ENCODE assay signal across 27 cellular contexts in genomic region chr9:19988281-19988680, GRCh38.
DNase-seq lines count a peak whose midpoint lies in the region; ATAC-seq, FAIRE-seq and TF ChIP-seq lines count a peak whose summit lies in the region.
"Had no signal": no experiment of that assay in that cellular context is flagged by ENCODE, and none has a peak within 500 bp of the region (broad histone marks: within the 10 kb centered on the region; RNA-seq: fewer than 3 reads in every experiment).

No MANE protein-coding gene starts in this region.

- no peaks in the 10 kb centered on the region for H3K36me3 Mint-ChIP-seq in MCF 10A (ENCODE audit: insufficient read depth, unreplicated experiment)
- H3K36me3 Mint-ChIP-seq in activated CD4-positive, alpha-beta T cell treated with anti-CD3 and anti-CD28 coated beads, Interleukin-2, amount 10 ng/mL, durations not matched to agents 24 days and 14 days (ENCODE audit: low read depth) = no peaks in the 10 kb centered on the region

- H3K4me3 Mint-ChIP-seq in MCF 10A (ENCODE audit: unreplicated experiment) = no peak overlapping the region
- no peak overlapping the region for H3K4me3 Mint-ChIP-seq in activated CD4-positive, alpha-beta T cell treated with anti-CD3 and anti-CD28 coated beads, Interleukin-2, amount 10 ng/mL, durations not matched to agents 24 days and 14 days
- H3K4me3 Mint-ChIP-seq: activated T-cell treated with anti-CD3 and anti-CD28 coated beads, Interleukin-2, amount 50 U/mL, for 24 hours; effector memory CD8-positive, alpha-beta T cell; T-helper 1 cell treated with Interleukin-12 subunit alpha and Interleukin-12 subunit beta and Interleukin-4 antibody, amounts not matched to agents 30 μg/mL and 1 μg/mL, for 36 hours had no signal

- ATAC-seq in HG02970 (IDR thresholded peaks at IDR 0.05; ENCODE audit: low FRiP score, unreplicated experiment) = no peak
- ATAC-seq: body of pancreas; effector memory CD8-positive, alpha-beta T cell; gastrocnemius medialis; upper lobe of right lung had no signal

- DNase-seq in mammary epithelial cell (no peak), MCF 10A (ENCODE audit: unreplicated experiment) (no peak), bronchial epithelial cell (ENCODE audit: low read depth) (no peak), medulla oblongata (ENCODE audit: extremely low spot score) (peak; percentile 70), brain microvascular endothelial cell (no peak)
- no peak for DNase-seq in activated CD4-positive, alpha-beta T cell treated with anti-CD3 and anti-CD28 coated beads, Interleukin-2, amount 10 ng/mL, durations not matched to agents 24 days and 14 days
- no peak for DNase-seq in activated CD4-positive, alpha-beta T cell treated with anti-CD3 and anti-CD28 coated beads for 48 hours
- DNase-seq: activated CD4-positive, alpha-beta T cell treated with anti-CD3 and anti-CD28 coated beads for 1 hour; activated T-cell treated with anti-CD3 and anti-CD28 coated beads, Interleukin-2, amount 50 U/mL, for 24 hours; body of pancreas; Caco-2; DND-41; effector memory CD8-positive, alpha-beta T cell; gastrocnemius medialis; islet precursor cell; NCI-H1048; NCI-H2029; NCI-H510A; RPMI8226; small intestine; stimulated activated CD4-positive, alpha-beta T cell treated with anti-CD3 and anti-CD28 coated beads, Interleukin-1b, Interleukin-23, amount 100 ng/mL, for 48 hours; upper lobe of right lung had no signal

- dilution Hi-C loops in mammary epithelial cell (cut with HindIII; ENCODE audit: low sequenced_read_pairs) = no loop called here

- no peak overlapping the region for H3K4me2 ChIP-seq in mammary epithelial cell (ENCODE audit: insufficient read depth, low read depth, low read length)

- no peaks in the 10 kb centered on the region for H4K20me1 ChIP-seq in mammary epithelial cell (ENCODE audit: insufficient read depth, low read length)

- no peaks in the 10 kb centered on the region for H3K27me3 Mint-ChIP-seq in MCF 10A (ENCODE audit: insufficient read depth, unreplicated experiment)
- no peaks in the 10 kb centered on the region for H3K27me3 Mint-ChIP-seq in activated CD4-positive, alpha-beta T cell treated with anti-CD3 and anti-CD28 coated beads, Interleukin-2, amount 10 ng/mL, durations not matched to agents 24 days and 14 days
- H3K27me3 Mint-ChIP-seq: activated T-cell treated with anti-CD3 and anti-CD28 coated beads, Interleukin-2, amount 50 U/mL, for 24 hours had no signal

- H3K9me3 Mint-ChIP-seq in MCF 10A (ENCODE audit: unreplicated experiment) = no peaks in the 10 kb centered on the region
- H3K9me3 Mint-ChIP-seq in activated CD4-positive, alpha-beta T cell treated with anti-CD3 and anti-CD28 coated beads, Interleukin-2, amount 10 ng/mL, durations not matched to agents 24 days and 14 days = peaks cover 4% of the 10 kb centered on the region
- H3K9me3 Mint-ChIP-seq: activated T-cell treated with anti-CD3 and anti-CD28 coated beads, Interleukin-2, amount 50 U/mL, for 24 hours; effector memory CD8-positive, alpha-beta T cell; T-helper 1 cell treated with Interleukin-12 subunit alpha and Interleukin-12 subunit beta and Interleukin-4 antibody, amounts not matched to agents 30 μg/mL and 1 μg/mL, for 36 hours had no signal

- TF ChIP-seq CTCF in mammary epithelial cell (conservative IDR thresholded peaks at IDR 0.05 in 1 of 2, IDR thresholded peaks at IDR 0.05 in 1 of 2; ENCODE audit: extremely low read depth in 1 of 2, insufficient read depth in 1 of 2, low read depth in 1 of 2, low read length in 2 of 2) (no peak), MCF 10A (IDR thresholded peaks at IDR 0.05; ENCODE audit: unreplicated experiment) (no peak), bronchial epithelial cell (IDR thresholded peaks at IDR 0.05; ENCODE audit: insufficient read depth, low read length, severe bottlenecking) (no peak), brain microvascular endothelial cell (IDR thresholded peaks at IDR 0.05; ENCODE audit: low read depth, low read length, missing control alignments) (no peak)

- H3K36me3 ChIP-seq in mammary epithelial cell (ENCODE audit: insufficient read depth, low read length) (no peaks in the 10 kb centered on the region), bronchial epithelial cell (ENCODE audit: control insufficient read depth, insufficient read depth, low read length) (no peaks in the 10 kb centered on the region), brain microvascular endothelial cell (replicated peaks) (no peaks in the 10 kb centered on the region)
- H3K36me3 ChIP-seq: esophagus muscularis mucosa, gastrocnemius medialis, upper lobe of right lung had no signal

- H3K27me3 ChIP-seq in mammary epithelial cell (ENCODE audit: insufficient read depth, low read length) (no peaks in the 10 kb centered on the region), bronchial epithelial cell (ENCODE audit: control insufficient read depth, insufficient read depth, low read length) (no peaks in the 10 kb centered on the region), brain microvascular endothelial cell (replicated peaks) (no peaks in the 10 kb centered on the region)
- H3K27me3 ChIP-seq: body of pancreas, esophagus muscularis mucosa, gastrocnemius medialis, upper lobe of right lung had no signal

- peaks cover 6% of the 10 kb centered on the region for H3K4me1 ChIP-seq in mammary epithelial cell (ENCODE audit: insufficient read depth, low read length)
- H3K4me1 ChIP-seq: body of pancreas, Caco-2, esophagus muscularis mucosa, gastrocnemius medialis, upper lobe of right lung had no signal

- no TSS peak for BruUV-seq in mammary epithelial cell (replicated peaks; lab: Mats Ljungman, UMichigan)
- BruUV-seq in MCF 10A (replicated peaks; lab: Mats Ljungman, UMichigan) = no TSS peak

- no peak overlapping the region for H3K9ac ChIP-seq in mammary epithelial cell (ENCODE audit: insufficient read depth, low read length)

- POLR2A ChIA-PET in MCF 10A (lab: Yijun Ruan, JAX) = no interaction called here

- peak; percentile 13 for FAIRE-seq in bronchial epithelial cell (lab: Jason Lieb, UNC)
- FAIRE-seq: colon, small intestine had no signal

- peak overlapping the region; percentile 1 for H2AFZ ChIP-seq in mammary epithelial cell (ENCODE audit: low read depth, low read length)

- intact Hi-C loops in mammary epithelial cell (cut with micrococcal nuclease) (no loop called here), MCF 10A (cut with micrococcal nuclease) (no loop called here)
- intact Hi-C loops in activated CD4-positive, alpha-beta T cell treated with anti-CD3 and anti-CD28 coated beads, Interleukin-2, amount 10 ng/mL, durations not matched to agents 24 days and 14 days (cut with micrococcal nuclease) = no loop called here

- in situ Hi-C loops in mammary epithelial cell (cut with MboI; ENCODE audit: low sequenced_read_pairs in 2 of 2) = no loop called here
- in situ Hi-C loops in brain microvascular endothelial cell (cut with HindIII; ENCODE audit: low pct_ligation_motif_present, low sequenced_read_pairs) = no loop called here

- H3K27ac ChIP-seq in mammary epithelial cell (ENCODE audit: insufficient read depth, low read depth, low read length) = no peak overlapping the region
- no peak overlapping the region for H3K27ac ChIP-seq in brain microvascular endothelial cell
- H3K27ac ChIP-seq: body of pancreas, esophagus muscularis mucosa, gastrocnemius medialis, HL-60, upper lobe of right lung had no signal

- H3K4me1 Mint-ChIP-seq in MCF 10A (ENCODE audit: insufficient read depth, unreplicated experiment) = no peaks in the 10 kb centered on the region
- peaks cover 16% of the 10 kb centered on the region for H3K4me1 Mint-ChIP-seq in activated CD4-positive, alpha-beta T cell treated with anti-CD3 and anti-CD28 coated beads, Interleukin-2, amount 10 ng/mL, durations not matched to agents 24 days and 14 days

- 79% methylated on average over 2 of the region's 2 CpGs for WGBS in mammary epithelial cell (ENCODE audit: low coverage, missing lambda C conversion rate)

- CTCF ChIA-PET in mammary epithelial cell (lab: Charles Lee; ENCODE audit: low non-redundant PET) = no interaction called here
- CTCF ChIA-PET in MCF 10A (lab: Yijun Ruan, JAX) = interaction anchor here (0.6 kb wide), 1 partner anchor 635 kb away, joined by 3 read pairs; no protein-coding TSS in a partner anchor

- H3K27ac Mint-ChIP-seq in MCF 10A (ENCODE audit: low read depth, unreplicated experiment) = no peak overlapping the region
- H3K27ac Mint-ChIP-seq in activated CD4-positive, alpha-beta T cell treated with anti-CD3 and anti-CD28 coated beads, Interleukin-2, amount 10 ng/mL, durations not matched to agents 24 days and 14 days = no peak overlapping the region
- H3K27ac Mint-ChIP-seq: activated T-cell treated with anti-CD3 and anti-CD28 coated beads, Interleukin-2, amount 50 U/mL, for 24 hours; effector memory CD8-positive, alpha-beta T cell; T-helper 1 cell treated with Interleukin-12 subunit alpha and Interleukin-12 subunit beta and Interleukin-4 antibody, amounts not matched to agents 30 μg/mL and 1 μg/mL, for 36 hours had no signal

- no peaks in the 10 kb centered on the region for H3K9me3 ChIP-seq in mammary epithelial cell (replicated peaks; ENCODE audit: insufficient read depth, low read length)
- H3K9me3 ChIP-seq: body of pancreas, Caco-2, esophagus muscularis mucosa, gastrocnemius medialis, upper lobe of right lung had no signal

- H3K79me2 ChIP-seq in mammary epithelial cell (ENCODE audit: insufficient read depth, low read length) = no peaks in the 10 kb centered on the region

- H3K4me3 ChIP-seq in mammary epithelial cell (replicated peaks in 1 of 3; ENCODE audit: insufficient read depth in 1 of 3, low read depth in 2 of 3, low read length in 3 of 3) (no peak overlapping the region), bronchial epithelial cell (ENCODE audit: low read depth, low read length) (no peak overlapping the region), brain microvascular endothelial cell (ENCODE audit: low read depth, low read length) (no peak overlapping the region)
- H3K4me3 ChIP-seq: body of pancreas, esophagus muscularis mucosa, gastrocnemius medialis, upper lobe of right lung had no signal
